ENCODE assay signal across 10 cellular contexts in the genomic region with DNA sequence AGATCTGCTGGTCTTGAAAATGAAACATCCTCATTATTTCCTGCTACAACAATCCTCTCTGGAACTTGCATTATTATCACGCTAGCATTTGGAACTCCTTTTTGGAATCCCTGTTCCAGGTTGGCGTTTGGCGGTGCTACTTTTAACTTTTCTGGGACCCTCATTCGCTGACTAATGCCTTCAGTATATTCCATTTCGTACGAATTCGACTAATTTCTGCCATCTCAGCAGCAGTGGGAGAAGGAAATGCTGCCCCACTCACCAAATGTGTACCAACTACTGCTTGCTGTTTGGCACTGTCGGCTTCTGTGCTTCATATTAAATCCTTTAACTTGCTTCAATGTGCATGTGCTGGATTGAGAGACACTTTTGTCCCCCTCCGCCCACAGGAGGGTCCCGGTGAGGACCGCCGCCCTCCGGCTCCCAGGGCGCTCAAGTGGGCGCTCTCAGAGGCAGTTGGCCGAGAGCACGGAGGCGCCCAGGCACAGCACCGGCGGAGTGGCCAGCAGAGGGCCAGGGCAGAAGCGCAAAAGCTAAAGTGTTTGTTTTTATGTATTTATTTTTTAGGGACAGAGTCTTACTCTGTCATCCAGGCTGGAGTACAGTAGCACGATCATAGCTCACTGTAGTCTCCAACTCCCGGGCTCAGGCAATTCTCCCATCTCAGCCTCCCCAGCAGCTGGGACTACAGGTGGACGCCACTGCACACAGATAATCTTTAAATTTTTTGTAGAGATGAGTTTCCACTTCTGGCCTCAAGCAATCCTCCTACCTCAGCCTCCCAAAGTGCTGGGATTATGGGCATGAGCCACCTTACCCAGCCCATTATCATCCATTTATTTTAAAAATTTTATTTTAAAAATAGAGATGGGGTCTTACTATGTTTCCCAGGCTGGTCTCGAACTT. TPM values are rescaled to one million over a fixed set of nuclear protein-coding genes. Genes with fewer than 3 reads are reported as not detected.
DNase-seq lines count a peak whose midpoint lies in the region; ATAC-seq, FAIRE-seq and TF ChIP-seq lines count a peak whose summit lies in the region.
"Had no signal": no experiment of that assay in that cellular context is flagged by ENCODE, and none has a peak within 500 bp of the region (broad histone marks: within the 10 kb centered on the region; RNA-seq: fewer than 3 reads in every experiment).

No MANE protein-coding gene starts in this region.

- H3K4me1 Mint-ChIP-seq in nephron progenitor cell: no peaks in the 10 kb centered on the region

- no peak for TF ChIP-seq EP300 in H1 (IDR thresholded peaks at IDR 0.05; ENCODE audit: borderline replicate concordance in 1 of 2, low read depth in 2 of 2, low read length in 2 of 2)

- H3K56ac ChIP-seq in H1 (replicated peaks; ENCODE audit: insufficient read length, low read depth, low read length): no peak overlapping the region

- no peaks in the 10 kb centered on the region for H3K79me2 ChIP-seq in H1 (ENCODE audit: control insufficient read depth in 1 of 2, insufficient read depth in 2 of 2, low read length in 2 of 2)

- no peak overlapping the region for H4K5ac ChIP-seq in H1 (ENCODE audit: insufficient read length, low read depth, low read length)

- no peaks in the 10 kb centered on the region for H3K79me1 ChIP-seq in H1 (ENCODE audit: low read depth, low read length)

- no peak for FAIRE-seq in H1 (lab: Jason Lieb, UNC)

- CTCF ChIA-PET in H1 (lab: Charles Lee; ENCODE audit: partially characterized antibody): interaction anchor here (0.8 to 6.4 kb wide), 19 partner anchors 8 to 686 kb away, joined by 3 to 80 read pairs (median 4); partner anchors contain the start of gene SLC26A2

- H3K23ac ChIP-seq in H1 (ENCODE audit: insufficient read length): no peak overlapping the region

- in situ Hi-C loops in Caki2 (cut with HindIII; ENCODE audit: low pct_unique_long_range_greater_than_20kb, low sequenced_read_pairs): no loop called here

- peak overlapping the region; percentile 73; the same call in 1 of the 2 replicates for H4K8ac ChIP-seq in H1 (ENCODE audit: extremely low read depth, insufficient read depth, low read length)

- no peaks in the 10 kb centered on the region for H3K23me2 ChIP-seq in H1 (ENCODE audit: low read depth, low read length)

- no peak overlapping the region for H2BK20ac ChIP-seq in H1 (ENCODE audit: low read length)

- POLR2A ChIA-PET in H1 (lab: Charles Lee; ENCODE audit: partially characterized antibody): interaction anchor here (0.6 kb wide), 1 partner anchor 19 kb away, joined by 3 read pairs; no protein-coding TSS in a partner anchor

- no peak overlapping the region for H3K18ac ChIP-seq in H1 (ENCODE audit: extremely low read depth, low read length)

- H4K91ac ChIP-seq in H1 (replicated peaks; ENCODE audit: insufficient read length, low read length): no peak overlapping the region

- H3K36me3 Mint-ChIP-seq in nephron progenitor cell (ENCODE audit: low read depth): no peaks in the 10 kb centered on the region

- H3K9me3 Mint-ChIP-seq in nephron progenitor cell: no peaks in the 10 kb centered on the region

- no peak overlapping the region for H2BK15ac ChIP-seq in H1 (ENCODE audit: low read length)

- no peak overlapping the region for H2BK5ac ChIP-seq in H1 (ENCODE audit: low read depth, low read length)

- H3K27ac Mint-ChIP-seq in nephron progenitor cell: no peak overlapping the region

- peaks cover 0 to 3% (median 0%) of the 10 kb centered on the region in 4 experiments; a peak in 1 of 7 replicates for H3K4me1 ChIP-seq in H1 (replicated peaks in 1 of 4; ENCODE audit: control insufficient read depth in 3 of 4, insufficient read depth in 4 of 4, low read length in 3 of 4)

- 0 out of 4 replicates have a peak overlapping the region, but pooled peaks of 1 of the 2 experiments have one; percentile 11 for H3K4me2 ChIP-seq in H1 (ENCODE audit: insufficient read depth in 1 of 2, low read depth in 2 of 2, low read length in 2 of 2)

- H3K9ac ChIP-seq in H1 (replicated peaks in 1 of 4; ENCODE audit: extremely low read depth in 1 of 4, low read depth in 3 of 4, low read length in 3 of 4): no peak overlapping the region

- H3K27me3 Mint-ChIP-seq in nephron progenitor cell (ENCODE audit: low read depth, poor library complexity): peaks cover 51% of the 10 kb centered on the region

- H3K14ac ChIP-seq in H1 (ENCODE audit: insufficient read length): no peak overlapping the region

- H3K9me3 ChIP-seq in H1 (ENCODE audit: insufficient read depth in 2 of 2, low read depth in 1 of 2, low read length in 1 of 2): no peaks in the 10 kb centered on the region

- no peaks in the 10 kb centered on the region for H4K20me1 ChIP-seq in H1 (replicated peaks in 1 of 2; ENCODE audit: control insufficient read depth in 1 of 2, insufficient read depth in 2 of 2, low read length in 2 of 2)

- H2AK5ac ChIP-seq in H1 (ENCODE audit: low read depth, low read length): no peak overlapping the region

- peak; percentile 22 to 49 for TF ChIP-seq RAD21 in H1 (IDR thresholded peaks at IDR 0.05 in 1 of 2, conservative IDR thresholded peaks at IDR 0.05 in 1 of 2; ENCODE audit: low read depth in 2 of 2, low read length in 2 of 2)

- peak; percentile 67 for DNase-seq in Caki2 (ENCODE audit: low read depth)
- peak; percentile 81 for DNase-seq in NCI-H510A treated with DMSO at 0.1 percent for 48 hours (lab: John Stamatoyannopoulos, UW)
- DNase-seq in H1 (ENCODE audit: low read depth in 1 of 2, low spot score in 2 of 2): peak in 1 of 2 experiments; percentile 72
- peak; percentile 37 for DNase-seq in nephron progenitor cell
- no peak for DNase-seq in NCI-H446 treated with DMSO at 0.1 percent for 48 hours (lab: John Stamatoyannopoulos, UW)
- DNase-seq in effector CD4-positive, alpha-beta T cell: no peak

- no peak overlapping the region for H3K4me3 ChIP-seq in H1 (ENCODE audit: extremely low read depth in 1 of 4, insufficient read depth in 2 of 4, low read depth in 3 of 4, low read length in 4 of 4)

- TF ChIP-seq POLR2A in H1 (IDR thresholded peaks at IDR 0.05; ENCODE audit: control extremely low read depth in 1 of 2, low read depth in 2 of 2, low read length in 2 of 2): no peak

- 59% methylated on average over 25 of the region's 25 CpGs; no CpG with 5 or more reads in 1 of the 2 experiments for WGBS in H1 (ENCODE audit: extremely low coverage in 1 of 2, insufficient coverage in 1 of 2, insufficient read length in 1 of 2, insufficient replicate concordance in 2 of 2, low coverage in 1 of 2, low lambda C conversion rate in 2 of 2, missing lambda C conversion rate in 1 of 2), 2 experiments

- no peak overlapping the region for H3K27ac ChIP-seq in H1 (ENCODE audit: low read depth, low read length)

- no peaks in the 10 kb centered on the region for H3K36me3 ChIP-seq in H1 (ENCODE audit: control insufficient read depth in 2 of 4, insufficient read depth in 4 of 4, low read length in 3 of 4)

- H3K27me3 ChIP-seq in H1 (replicated peaks in 1 of 4; ENCODE audit: control insufficient read depth in 3 of 4, extremely low read depth in 1 of 4, insufficient read depth in 3 of 4, low read length in 3 of 4): no peaks in the 10 kb centered on the region; a peak in 2 of 7 replicates

- no peak overlapping the region for H2BK120ac ChIP-seq in H1 (replicated peaks; ENCODE audit: low read depth, low read length)

- TF ChIP-seq CTCF in H1 (IDR thresholded peaks at IDR 0.05; ENCODE audit: control extremely low read depth in 1 of 3, insufficient read depth in 1 of 3, low read depth in 1 of 3, low read length in 3 of 3) (peak; percentile 60 to 75 (median 67)), nephron progenitor cell (IDR thresholded peaks at IDR 0.05) (peak; percentile 37)

- no peak overlapping the region for H3K4ac ChIP-seq in H1 (replicated peaks; ENCODE audit: insufficient read length, low read depth, low read length)

- ATAC-seq in HG03196 (IDR thresholded peaks at IDR 0.05; ENCODE audit: unreplicated experiment) (no peak), HG03095 (IDR thresholded peaks at IDR 0.05; ENCODE audit: unreplicated experiment) (no peak)

- H3K4me3 Mint-ChIP-seq in nephron progenitor cell: no peak overlapping the region

- no peak overlapping the region for H2BK12ac ChIP-seq in H1 (ENCODE audit: low read depth, low read length)

- peak overlapping the region; percentile 72; the same call in 1 of the 2 replicates for H2AFZ ChIP-seq in H1 (ENCODE audit: low read length)

TF ChIP-seq in H1, 55 proteins besides CTCF, POLR2A, EP300 and RAD21:
- TF ChIP-seq, protein P1, sequence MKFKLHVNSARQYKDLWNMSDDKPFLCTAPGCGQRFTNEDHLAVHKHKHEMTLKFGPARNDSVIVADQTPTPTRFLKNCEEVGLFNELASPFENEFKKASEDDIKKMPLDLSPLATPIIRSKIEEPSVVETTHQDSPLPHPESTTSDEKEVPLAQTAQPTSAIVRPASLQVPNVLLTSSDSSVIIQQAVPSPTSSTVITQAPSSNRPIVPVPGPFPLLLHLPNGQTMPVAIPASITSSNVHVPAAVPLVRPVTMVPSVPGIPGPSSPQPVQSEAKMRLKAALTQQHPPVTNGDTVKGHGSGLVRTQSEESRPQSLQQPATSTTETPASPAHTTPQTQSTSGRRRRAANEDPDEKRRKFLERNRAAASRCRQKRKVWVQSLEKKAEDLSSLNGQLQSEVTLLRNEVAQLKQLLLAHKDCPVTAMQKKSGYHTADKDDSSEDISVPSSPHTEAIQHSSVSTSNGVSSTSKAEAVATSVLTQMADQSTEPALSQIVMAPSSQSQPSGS (IDR thresholded peaks at IDR 0.05; ENCODE audit: low read length): no peak
- 0 out of 2 replicates have a peak, but pooled peaks have one; percentile 22 for TF ChIP-seq GABPA (IDR thresholded peaks at IDR 0.05; ENCODE audit: borderline replicate concordance, insufficient read depth, low read length)

RNA-seq across cellular contexts. Expression of gene PDE6A, which starts 11.9 kb away (rescaled TPM):
- 0.07 and 0.14 TPM in 2 replicates for total RNA-seq in Caki2 (2014; rRNA removed; shearing (Covaris generic); ENCODE audit: low replicate concordance)
- not detected in 2 replicates for total RNA-seq in H1 (2021; fragmentation: NEBNext Ultra II Directional; extraction: Animal tissue kit (Norgen Biotek cat#: 25700))
- polyA plus RNA-seq in H1 (2011; rRNA removed): not detected in 2 replicates
- polyA plus RNA-seq in H1 (2011; cell fraction: cytosol; rRNA removed): not detected
- not detected for polyA plus RNA-seq in H1 (2011; cell fraction: nucleus; rRNA removed)
- not detected in 4 replicates for polyA plus RNA-seq in H1 (2012, experiment 1 of 2)
- not detected for polyA plus RNA-seq in H1 (2012, experiment 2 of 2)
- polyA plus RNA-seq in H1 (2013, experiment 1 of 2): 0.02 TPM
- not detected for polyA plus RNA-seq in H1 (2013, experiment 2 of 2)
- not detected in 2 replicates for polyA minus RNA-seq in H1 (2011; rRNA and poly(A)+ RNA removed)
- not detected for polyA minus RNA-seq in H1 (2011; cell fraction: cytosol; rRNA and poly(A)+ RNA removed)
- not detected for polyA minus RNA-seq in H1 (2011; cell fraction: nucleus; rRNA and poly(A)+ RNA removed)
- total RNA-seq: T-helper 1 cell treated with Interleukin-12 subunit alpha and Interleukin-12 subunit beta and Interleukin-4 antibody, amounts not matched to agents 30 ng/mL and 1 ng/mL, for 36 hours had no signal
- polyA plus RNA-seq: neural cell had no signal

RNA-seq across cellular contexts. Expression of gene SLC26A2, which starts 27.9 kb away (rescaled TPM):
- total RNA-seq in Caki2 (2014; rRNA removed; shearing (Covaris generic); ENCODE audit: low replicate concordance): 16.3 and 17.3 TPM in 2 replicates
- total RNA-seq in H1 (2021; fragmentation: NEBNext Ultra II Directional; extraction: Animal tissue kit (Norgen Biotek cat#: 25700)): 10.9 and 11.4 TPM in 2 replicates
- polyA plus RNA-seq in H1 (2011; rRNA removed): 2.2 and 3.7 TPM in 2 replicates
- polyA plus RNA-seq in H1 (2011; cell fraction: cytosol; rRNA removed): 3.4 TPM
- polyA plus RNA-seq in H1 (2011; cell fraction: nucleus; rRNA removed): 2.7 TPM
- 3.0 to 6.3 TPM (median 4.2 TPM) in 4 replicates for polyA plus RNA-seq in H1 (2012, experiment 1 of 2)
- polyA plus RNA-seq in H1 (2012, experiment 2 of 2): 0.38 TPM
- polyA plus RNA-seq in H1 (2013, experiment 1 of 2): 11.1 TPM
- polyA plus RNA-seq in H1 (2013, experiment 2 of 2): 12.4 TPM
- 24.4 and 34.0 TPM in 2 replicates for polyA minus RNA-seq in H1 (2011; rRNA and poly(A)+ RNA removed)
- polyA minus RNA-seq in H1 (2011; cell fraction: cytosol; rRNA and poly(A)+ RNA removed): 9.8 TPM
- polyA minus RNA-seq in H1 (2011; cell fraction: nucleus; rRNA and poly(A)+ RNA removed): 11.9 TPM

Comparison
In these comparisons a context has a peak if more than half of its experiments do, and no peak if none do; other contexts are left out.
1. DNase-seq: peak in Caki2 (single experiment), NCI-H510A treated with DMSO at 0.1 percent for 48 hours (single experiment) and nephron progenitor cell (single experiment); none in NCI-H446 treated with DMSO at 0.1 percent for 48 hours (single experiment) and effector CD4-positive, alpha-beta T cell (single experiment).